ENCODE assay signal across 37 cellular contexts in genomic region chr1:42125552-42125951, GRCh38. TPM values are rescaled to one million over a fixed set of nuclear protein-coding genes. Genes with fewer than 3 reads are reported as not detected.
"Had no signal": no experiment of that assay in that cellular context is flagged by ENCODE, and none has a peak within 500 bp of the region (broad histone marks: within the 10 kb centered on the region; RNA-seq: fewer than 3 reads in every experiment).

No MANE protein-coding gene starts in this region.

- ATAC-seq: activated CD8-positive, alpha-beta T cell treated with anti-CD3 and anti-CD28 coated beads for 36 hours; activated naive CD4-positive, alpha-beta T cell treated with anti-CD3 and anti-CD28 coated beads, Interleukin-2, amount 50 U/mL, for 72 hours; activated T-cell treated with anti-CD3 and anti-CD28 coated beads, Interleukin-2, amount 50 U/mL, for 4 hours; activated T-cell treated with anti-CD3 and anti-CD28 coated beads, Interleukin-2, amount 50 U/mL, for 72 hours; activated T-helper 17 cell treated with anti-CD3 and anti-CD28 coated beads, Interleukin-2, amount 50 U/mL, for 72 hours; body of pancreas had no signal

- H3K27me3 ChIP-seq: adrenal gland, body of pancreas, brain microvascular endothelial cell, breast epithelium had no signal

- FAIRE-seq: astrocyte had no signal

- H3K4me1 ChIP-seq: adrenal gland, body of pancreas, breast epithelium had no signal

- H3K27ac ChIP-seq: adrenal gland, body of pancreas, brain microvascular endothelial cell, breast epithelium, VCaP had no signal

- H3K9me3 ChIP-seq: body of pancreas, breast epithelium had no signal

- DNase-seq: activated B cell treated with CpG ODN at 0.5 μM for 24 hours; activated CD4-positive, alpha-beta memory T cell treated with anti-CD3 and anti-CD28 coated beads for 36 hours; activated CD4-positive, alpha-beta T cell treated with anti-CD3 and anti-CD28 coated beads for 4 hours; activated CD4-positive, alpha-beta T cell treated with anti-CD3 and anti-CD28 coated beads, Interleukin-2, amount 10 ng/mL, durations not matched to agents 24 days and 14 days; activated CD4-positive, alpha-beta T cell treated with anti-CD3 and anti-CD28 coated beads, Interleukin-2, amount 50 U/mL, for 1 hour; activated CD4-positive, alpha-beta T cell treated with anti-CD3 and anti-CD28 coated beads, Interleukin-2, amount 50 U/mL, for 4 hours; activated CD4-positive, CD25-positive, alpha-beta regulatory T cell treated with anti-CD3 and anti-CD28 coated beads, Interleukin-2, amount 50 U/mL, for 72 hours; activated CD8-positive, alpha-beta memory T cell treated with anti-CD3 and anti-CD28 coated beads, Interleukin-2, amount 50 U/mL, for 4 hours; activated CD8-positive, alpha-beta T cell treated with anti-CD3 and anti-CD28 coated beads for 36 hours; activated effector memory CD4-positive, alpha-beta T cell treated with anti-CD3 and anti-CD28 coated beads, Interleukin-2, amount 50 U/mL, for 16 hours; activated gamma-delta T cell treated with Interleukin-2 at 50 U/mL for 16 hours; activated naive CD4-positive, alpha-beta T cell; activated naive CD4-positive, alpha-beta T cell treated with anti-CD3 and anti-CD28 coated beads for 36 hours; activated naive CD4-positive, alpha-beta T cell treated with anti-CD3 and anti-CD28 coated beads, Interleukin-2, amount 50 U/mL, for 16 hours; activated naive CD8-positive, alpha-beta T cell treated with anti-CD3 and anti-CD28 coated beads for 36 hours; activated T-cell treated with anti-CD3 and anti-CD28 coated beads for 4 hours; activated T-cell treated with anti-CD3 and anti-CD28 coated beads, Interleukin-2, amount 50 U/mL, for 1 hour; activated T-cell treated with anti-CD3 and anti-CD28 coated beads, Interleukin-2, amount 50 U/mL, for 4 hours; activated T-cell treated with anti-CD3 and anti-CD28 coated beads, Interleukin-2, amount 50 U/mL, for 72 hours; adrenal gland; amniotic stem cell; aorta; body of pancreas; brain microvascular endothelial cell; central memory CD4-positive, alpha-beta T cell; T-helper 1 cell; T-helper 2 cell; T-helper 9 cell had no signal

- H3K4me3 ChIP-seq: adrenal gland, body of pancreas, breast epithelium had no signal

- H3K36me3 ChIP-seq: adrenal gland, brain microvascular endothelial cell, breast epithelium had no signal

RNA-seq across cellular contexts. Expression of gene GUCA2B, which starts 27.7 kb away (rescaled TPM):
- total RNA-seq: activated B cell treated with CpG ODN at 0.5 μM for 24 hours; activated CD4-positive, alpha-beta memory T cell treated with anti-CD3 and anti-CD28 coated beads for 36 hours; activated CD4-positive, alpha-beta T cell treated with anti-CD3 and anti-CD28 coated beads, Interleukin-2, amount 10 ng/mL, durations not matched to agents 24 days and 14 days; activated CD8-positive, alpha-beta memory T cell treated with anti-CD3 and anti-CD28 coated beads for 36 hours; activated CD8-positive, alpha-beta T cell treated with anti-CD3 and anti-CD28 coated beads for 36 hours; activated naive CD4-positive, alpha-beta T cell treated with anti-CD3 and anti-CD28 coated beads for 36 hours; activated naive CD4-positive, alpha-beta T cell treated with anti-CD3 and anti-CD28 coated beads, Interleukin-2, amount 50 U/mL, for 72 hours; activated naive CD8-positive, alpha-beta T cell treated with anti-CD3 and anti-CD28 coated beads for 36 hours; activated T-cell treated with anti-CD3 and anti-CD28 coated beads, Interleukin-2, amount 50 U/mL, for 4 hours; activated T-cell treated with anti-CD3 and anti-CD28 coated beads, Interleukin-2, amount 50 U/mL, for 72 hours; activated T-helper 1 cell treated with anti-CD3 and anti-CD28 coated beads, Interleukin-12 subunit alpha, Interleukin-12 subunit beta, Interleukin-2, Interleukin-4 antibody, amounts not matched to agents 30 ng/mL and 10 ng/mL and 1 ng/mL, durations not matched to agents 14 hours and 24 hours and 36 hours; activated T-helper 17 cell treated with anti-CD3 and anti-CD28 coated beads, Interleukin-2, amount 50 U/mL, for 72 hours; adrenal gland; aorta; astrocyte; body of pancreas; breast epithelium; cardiac septum; cerebellum had no signal
- polyA plus RNA-seq: adrenal gland had no signal

RNA-seq across cellular contexts. Expression of gene GUCA2A, which starts 39.0 kb away (rescaled TPM):
- total RNA-seq: activated B cell treated with CpG ODN at 0.5 μM for 24 hours; activated CD4-positive, alpha-beta memory T cell treated with anti-CD3 and anti-CD28 coated beads for 36 hours; activated CD4-positive, alpha-beta T cell treated with anti-CD3 and anti-CD28 coated beads, Interleukin-2, amount 10 ng/mL, durations not matched to agents 24 days and 14 days; activated CD8-positive, alpha-beta memory T cell treated with anti-CD3 and anti-CD28 coated beads for 36 hours; activated CD8-positive, alpha-beta T cell treated with anti-CD3 and anti-CD28 coated beads for 36 hours; activated naive CD4-positive, alpha-beta T cell treated with anti-CD3 and anti-CD28 coated beads for 36 hours; activated naive CD4-positive, alpha-beta T cell treated with anti-CD3 and anti-CD28 coated beads, Interleukin-2, amount 50 U/mL, for 72 hours; activated naive CD8-positive, alpha-beta T cell treated with anti-CD3 and anti-CD28 coated beads for 36 hours; activated T-cell treated with anti-CD3 and anti-CD28 coated beads, Interleukin-2, amount 50 U/mL, for 4 hours; activated T-cell treated with anti-CD3 and anti-CD28 coated beads, Interleukin-2, amount 50 U/mL, for 72 hours; activated T-helper 1 cell treated with anti-CD3 and anti-CD28 coated beads, Interleukin-12 subunit alpha, Interleukin-12 subunit beta, Interleukin-2, Interleukin-4 antibody, amounts not matched to agents 30 ng/mL and 10 ng/mL and 1 ng/mL, durations not matched to agents 14 hours and 24 hours and 36 hours; activated T-helper 17 cell treated with anti-CD3 and anti-CD28 coated beads, Interleukin-2, amount 50 U/mL, for 72 hours; adrenal gland; aorta; astrocyte; body of pancreas; cardiac septum; cerebellum had no signal
